Comparison of ENCODE assay signal across 11 cellular contexts in the genomic region with DNA sequence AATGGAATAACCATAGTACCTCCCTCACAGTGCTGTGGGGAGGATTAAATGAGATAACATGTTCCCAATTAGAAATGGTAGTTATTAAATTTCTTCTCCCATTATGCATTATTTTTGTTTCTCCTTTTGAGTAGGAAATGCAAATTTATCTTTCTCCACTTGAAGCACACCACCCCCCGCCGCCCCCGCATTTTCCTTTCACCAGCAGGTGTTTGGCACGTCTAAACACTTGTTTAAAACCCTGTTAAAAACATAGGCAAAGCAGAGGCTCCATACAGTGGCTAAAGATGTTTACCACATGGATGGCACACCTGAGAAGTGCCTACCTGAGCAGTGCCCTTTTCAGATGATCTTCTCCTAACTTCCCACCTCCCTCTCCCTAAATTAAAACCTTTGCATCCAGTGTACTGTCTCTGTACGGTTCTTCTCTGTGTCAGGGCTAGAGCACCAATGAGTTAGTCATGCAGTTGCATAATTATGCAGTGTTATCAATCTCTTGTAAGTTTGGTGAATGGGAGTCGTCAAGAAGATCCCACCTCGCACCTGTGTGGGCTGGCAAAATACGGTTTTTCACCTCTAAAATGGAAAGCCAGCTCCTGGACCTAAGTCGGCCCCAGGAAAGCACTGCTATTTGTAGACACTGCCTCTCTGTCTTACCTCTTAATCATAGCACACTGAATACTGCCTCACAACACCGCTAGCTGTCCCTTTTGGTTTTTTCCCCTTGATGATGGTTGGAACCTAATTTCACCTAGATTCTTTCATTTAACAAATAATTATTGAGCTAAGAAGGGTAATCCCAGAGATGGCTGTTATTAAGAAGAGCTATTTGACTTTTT.
A peak's percentile ranks its signal among the peaks of the same experiment; 100 is the strongest.
DNase-seq lines count a peak whose midpoint lies in the region; ATAC-seq lines count a peak whose summit lies in the region.
"Had no signal": no experiment of that assay in that cellular context is flagged by ENCODE, and none has a peak within 500 bp of the region (broad histone marks: within the 10 kb centered on the region; RNA-seq: fewer than 3 reads in every experiment).

No MANE protein-coding gene starts in this region.

- peak; percentile 41 for ATAC-seq in HG02885 (IDR thresholded peaks at IDR 0.05; ENCODE audit: poor library complexity, unreplicated experiment)
- no peak for ATAC-seq in GM21576 (IDR thresholded peaks at IDR 0.05; ENCODE audit: unreplicated experiment)
- ATAC-seq: HCT116, SK-N-SH treated with all-trans-retinoic acid at 6 μM for 48 hours had no signal

- peak; percentile 9 to 16 for DNase-seq in activated CD4-positive, alpha-beta T cell treated with anti-CD3 and anti-CD28 coated beads for 24 hours (ENCODE audit: low read depth in 2 of 2)
- no peak for DNase-seq in activated CD4-positive, alpha-beta T cell treated with anti-CD3 and anti-CD28 coated beads for 1 hour
- DNase-seq in activated T-cell treated with anti-CD3 and anti-CD28 coated beads, Interleukin-2, amount 50 U/mL, for 48 hours, result peak; percentile 27 to 36
- peak; percentile 43 for DNase-seq in stimulated activated CD4-positive, alpha-beta T cell treated with anti-CD3 and anti-CD28 coated beads, Interleukin-4, amount 100 ng/mL, for 24 hours
- no peak for DNase-seq in SKM-1 treated with dmso at 0.1 percent for 144 hours (lab: John Stamatoyannopoulos, UW; ENCODE audit: unreplicated experiment)
- no peak for DNase-seq in NK-92 treated with Interleukin-12 subunit alpha and Interleukin-12 subunit beta, amount 100 ng/mL, for 24 hours (lab: John Stamatoyannopoulos, UW)
- DNase-seq: NCI-H748 treated with DMSO at 0.1 percent for 48 hours had no signal

Comparison
In these comparisons a context has a peak if more than half of its experiments do, and no peak if none do; other contexts are left out.
1. DNase-seq: peak in activated CD4-positive, alpha-beta T cell treated with anti-CD3 and anti-CD28 coated beads for 24 hours (2 of 2), activated T-cell treated with anti-CD3 and anti-CD28 coated beads, Interleukin-2, amount 50 U/mL, for 48 hours (2 of 2) and stimulated activated CD4-positive, alpha-beta T cell treated with anti-CD3 and anti-CD28 coated beads, Interleukin-4, amount 100 ng/mL, for 24 hours (single experiment); none in activated CD4-positive, alpha-beta T cell treated with anti-CD3 and anti-CD28 coated beads for 1 hour (single experiment), SKM-1 treated with dmso at 0.1 percent for 144 hours (single experiment) and NK-92 treated with Interleukin-12 subunit alpha and Interleukin-12 subunit beta, amount 100 ng/mL, for 24 hours (single experiment).